ENCODE assay signal across 1 cellular context in genomic region chr4:155964016-155964891, GRCh38.
TF ChIP-seq lines count a peak whose summit lies in the region.

No MANE protein-coding gene starts in this region.

TF ChIP-seq in IMR-90, 13 proteins besides CTCF, POLR2A, EP300 and RAD21 (continued from another document):
- TF ChIP-seq NFE2L2 (IDR thresholded peaks at IDR 0.05; ENCODE audit: low read depth, low read length) (no peak), MAFK (IDR thresholded peaks at IDR 0.05; ENCODE audit: low read depth, low read length) (peak; percentile 95)
